In the genomic region with DNA sequence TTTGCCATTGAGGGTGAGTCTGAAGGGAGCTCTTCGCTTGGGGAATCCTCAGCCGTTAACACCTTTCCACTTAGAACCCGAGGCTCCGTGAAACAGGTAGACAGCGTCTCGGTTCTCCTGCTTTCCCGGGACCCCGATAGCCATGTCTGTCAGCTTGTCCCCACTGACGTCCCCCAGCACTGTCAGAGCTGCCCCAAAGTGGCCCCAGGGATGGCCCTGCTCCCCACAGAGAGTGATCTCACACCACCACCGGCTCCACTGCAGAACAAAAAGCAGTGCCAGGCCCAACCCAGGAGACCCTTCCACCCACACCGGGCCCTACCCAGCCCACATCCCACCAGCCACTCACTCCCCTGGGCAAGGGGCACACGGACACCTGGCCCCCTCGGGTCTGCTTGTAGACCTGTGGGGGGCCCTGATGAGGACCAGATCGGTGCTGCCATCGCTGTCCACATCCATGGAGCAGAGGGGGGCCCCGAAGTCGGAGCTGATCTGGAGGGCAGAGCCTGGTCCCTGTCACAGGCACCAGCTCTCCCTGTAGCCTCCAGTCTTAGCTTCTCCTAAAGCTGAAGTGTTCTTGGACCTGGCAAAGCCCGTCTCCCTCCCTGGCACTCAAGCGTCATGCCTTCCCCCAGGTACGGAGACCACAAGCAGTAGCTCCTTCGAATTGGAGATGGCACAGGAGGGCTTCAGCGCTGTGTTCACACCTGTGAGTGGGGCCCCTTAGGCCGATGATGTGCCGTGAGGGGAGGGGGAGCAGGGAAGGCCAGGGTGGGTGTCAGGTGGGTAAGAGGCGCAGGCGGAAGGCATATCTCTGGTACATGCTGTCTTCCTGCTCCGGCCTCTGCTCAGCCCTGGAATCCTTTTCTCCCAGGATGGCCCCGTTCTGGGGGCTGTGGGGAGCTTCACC, we compare ENCODE assay signal across 29 cellular contexts. TPM values are rescaled to one million over a fixed set of nuclear protein-coding genes. Genes with fewer than 3 reads are reported as not detected.
"Had no signal": no experiment of that assay in that cellular context is flagged by ENCODE, and none has a peak within 500 bp of the region (broad histone marks: within the 10 kb centered on the region; RNA-seq: fewer than 3 reads in every experiment).

No MANE protein-coding gene starts in this region.

- DNase-seq: activated CD4-positive, alpha-beta T cell treated with anti-CD3 and anti-CD28 coated beads for 48 hours; activated CD4-positive, alpha-beta T cell treated with anti-CD3 and anti-CD28 coated beads, Interleukin-2, amount 50 U/mL, for 48 hours; activated CD8-positive, alpha-beta memory T cell treated with anti-CD3 and anti-CD28 coated beads, Interleukin-2, amount 10 ng/mL, durations not matched to agents 7 days and 5 days; activated effector memory CD4-positive, alpha-beta T cell treated with Interleukin-2 at 50 U/mL for 16 hours; activated naive CD4-positive, alpha-beta T cell; activated T-cell treated with anti-CD3 and anti-CD28 coated beads, Interleukin-2, amount 50 U/mL, for 24 hours; amygdala; brain microvascular endothelial cell; cerebellar nuclear complex; Karpas-422; MM.1S; NCI-H1105 treated with DMSO at 0.1 percent for 48 hours; NCI-H1930; NCI-H345; NCI-H510A; NCI-H526 treated with DMSO at 0.1 percent for 48 hours; NCI-H82; OCI-M1; Right ventricle myocardium superior; RPMI8226; SJCRH30; SK-N-SH; T-helper 1 cell had no signal

- H3K27ac ChIP-seq: brain microvascular endothelial cell, cardiac muscle cell, SJCRH30, VCaP had no signal

- H3K27me3 Mint-ChIP-seq: activated CD8-positive, alpha-beta memory T cell treated with anti-CD3 and anti-CD28 coated beads, Interleukin-2, amount 10 ng/mL, durations not matched to agents 7 days and 5 days; activated naive CD4-positive, alpha-beta T cell treated with anti-CD3 and anti-CD28 coated beads, Interleukin-2, amount 50 U/mL, for 24 hours; activated T-cell treated with anti-CD3 and anti-CD28 coated beads, Interleukin-2, amount 50 U/mL, for 24 hours had no signal

- H3K27ac Mint-ChIP-seq: activated CD8-positive, alpha-beta memory T cell treated with anti-CD3 and anti-CD28 coated beads, Interleukin-2, amount 10 ng/mL, durations not matched to agents 7 days and 5 days; activated T-cell treated with anti-CD3 and anti-CD28 coated beads, Interleukin-2, amount 50 U/mL, for 24 hours; activated T-helper 1 cell treated with anti-CD3 and anti-CD28 coated beads, Interleukin-12 subunit alpha, Interleukin-12 subunit beta, Interleukin-2, Interleukin-4 antibody, amounts not matched to agents 30 ng/mL and 10 ng/mL and 1 ng/mL, durations not matched to agents 14 hours and 24 hours and 36 hours had no signal

- H3K36me3 Mint-ChIP-seq: activated naive CD4-positive, alpha-beta T cell treated with anti-CD3 and anti-CD28 coated beads, Interleukin-2, amount 50 U/mL, for 24 hours had no signal

- ATAC-seq: activated CD8-positive, alpha-beta memory T cell treated with anti-CD3 and anti-CD28 coated beads, Interleukin-2, amount 10 ng/mL, durations not matched to agents 7 days and 5 days; K562; Panc1 had no signal

- H3K4me2 ChIP-seq: SK-N-SH had no signal

- H3K4me3 Mint-ChIP-seq: activated CD8-positive, alpha-beta memory T cell treated with anti-CD3 and anti-CD28 coated beads, Interleukin-2, amount 10 ng/mL, durations not matched to agents 7 days and 5 days; activated naive CD4-positive, alpha-beta T cell treated with anti-CD3 and anti-CD28 coated beads, Interleukin-2, amount 50 U/mL, for 24 hours; activated T-cell treated with anti-CD3 and anti-CD28 coated beads, Interleukin-2, amount 50 U/mL, for 24 hours; activated T-helper 1 cell treated with anti-CD3 and anti-CD28 coated beads, Interleukin-12 subunit alpha, Interleukin-12 subunit beta, Interleukin-2, Interleukin-4 antibody, amounts not matched to agents 30 ng/mL and 10 ng/mL and 1 ng/mL, durations not matched to agents 14 hours and 24 hours and 36 hours had no signal

- H3K27me3 ChIP-seq: brain microvascular endothelial cell, cardiac muscle cell, SJCRH30 had no signal

- H3K4me3 ChIP-seq: cardiac muscle cell, K562, SJCRH30 had no signal

- H3K9me3 ChIP-seq: SJCRH30, SK-N-SH had no signal

- H3K9ac ChIP-seq: SK-N-SH had no signal

- H3K36me3 ChIP-seq: brain microvascular endothelial cell, cardiac muscle cell, SJCRH30 had no signal

- H3K9me3 Mint-ChIP-seq: activated naive CD4-positive, alpha-beta T cell treated with anti-CD3 and anti-CD28 coated beads, Interleukin-2, amount 50 U/mL, for 24 hours; activated T-cell treated with anti-CD3 and anti-CD28 coated beads, Interleukin-2, amount 50 U/mL, for 24 hours; activated T-helper 1 cell treated with anti-CD3 and anti-CD28 coated beads, Interleukin-12 subunit alpha, Interleukin-12 subunit beta, Interleukin-2, Interleukin-4 antibody, amounts not matched to agents 30 ng/mL and 10 ng/mL and 1 ng/mL, durations not matched to agents 14 hours and 24 hours and 36 hours had no signal

RNA-seq across cellular contexts. Expression of a gene that starts 6.5 kb away (rescaled TPM):
- total RNA-seq: SJCRH30 had no signal

RNA-seq across cellular contexts. Expression of a gene that starts 31.7 kb away (rescaled TPM):
- total RNA-seq: activated T-helper 1 cell treated with anti-CD3 and anti-CD28 coated beads, Interleukin-12 subunit alpha, Interleukin-12 subunit beta, Interleukin-2, Interleukin-4 antibody, amounts not matched to agents 30 ng/mL and 10 ng/mL and 1 ng/mL, durations not matched to agents 14 hours and 24 hours and 36 hours; cardiac muscle cell; K562; Right ventricle myocardium superior; SJCRH30 had no signal
